8 cellular contexts compared by ENCODE assay signal in the genomic region with DNA sequence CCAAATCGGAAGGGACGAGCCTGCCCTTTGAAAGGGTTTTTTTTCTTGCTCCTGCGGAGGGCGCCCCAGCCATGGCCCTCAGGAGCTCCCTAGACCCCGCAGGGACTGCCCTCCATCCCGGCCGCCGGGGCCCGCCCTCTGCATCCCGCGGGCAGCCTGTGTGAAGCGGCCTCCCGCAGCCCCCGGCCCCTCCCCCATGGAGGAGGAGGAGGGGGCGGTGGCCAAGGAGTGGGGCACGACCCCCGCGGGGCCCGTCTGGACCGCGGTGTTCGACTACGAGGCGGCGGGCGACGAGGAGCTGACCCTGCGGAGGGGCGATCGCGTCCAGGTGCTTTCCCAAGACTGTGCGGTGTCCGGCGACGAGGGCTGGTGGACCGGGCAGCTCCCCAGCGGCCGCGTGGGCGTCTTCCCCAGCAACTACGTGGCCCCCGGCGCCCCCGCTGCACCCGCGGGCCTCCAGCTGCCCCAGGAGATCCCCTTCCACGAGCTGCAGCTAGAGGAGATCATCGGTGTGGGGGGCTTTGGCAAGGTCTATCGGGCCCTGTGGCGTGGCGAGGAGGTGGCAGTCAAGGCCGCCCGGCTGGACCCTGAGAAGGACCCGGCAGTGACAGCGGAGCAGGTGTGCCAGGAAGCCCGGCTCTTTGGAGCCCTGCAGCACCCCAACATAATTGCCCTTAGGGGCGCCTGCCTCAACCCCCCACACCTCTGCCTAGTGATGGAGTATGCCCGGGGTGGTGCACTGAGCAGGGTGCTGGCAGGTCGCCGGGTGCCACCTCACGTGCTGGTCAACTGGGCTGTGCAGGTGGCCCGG. TPM values are rescaled to one million over a fixed set of nuclear protein-coding genes. Genes with fewer than 3 reads are reported as not detected.
A peak's percentile ranks its signal among the peaks of the same experiment; 100 is the strongest.
DNase-seq lines count a peak whose midpoint lies in the region; ATAC-seq, FAIRE-seq and TF ChIP-seq lines count a peak whose summit lies in the region.

No MANE protein-coding gene starts in this region.

- TF ChIP-seq POLR2A in stomach (IDR thresholded peaks at IDR 0.05): no peak

- H3K36me3 ChIP-seq in bronchial epithelial cell (ENCODE audit: control insufficient read depth, insufficient read depth, low read length): no peaks in the 10 kb centered on the region
- H3K36me3 ChIP-seq in left lung: no peaks in the 10 kb centered on the region
- H3K36me3 ChIP-seq in stomach: no peaks in the 10 kb centered on the region

- ATAC-seq in HG02588 (IDR thresholded peaks at IDR 0.05; ENCODE audit: unreplicated experiment) (peak; percentile 11), left lung (peak; percentile 17), GM21528 (IDR thresholded peaks at IDR 0.05; ENCODE audit: low FRiP score, unreplicated experiment) (no peak)

- TF ChIP-seq EP300 in stomach (IDR thresholded peaks at IDR 0.05): no peak

- intact Hi-C loops in left lung (cut with DNase I): no loop called here
- intact Hi-C loops in stomach (cut with DNase I; ENCODE audit: low total_unique reads): no loop called here

- no peak for FAIRE-seq in bronchial epithelial cell (lab: Jason Lieb, UNC)

- no peaks in the 10 kb centered on the region for H3K27me3 ChIP-seq in bronchial epithelial cell (ENCODE audit: control insufficient read depth, insufficient read depth, low read length)
- H3K27me3 ChIP-seq in left lung: peaks cover 0 to 6% of the 10 kb centered on the region in 2 donors
- no peaks in the 10 kb centered on the region for H3K27me3 ChIP-seq in stomach

- TF ChIP-seq CTCF in bronchial epithelial cell (IDR thresholded peaks at IDR 0.05; ENCODE audit: insufficient read depth, low read length, severe bottlenecking) (no peak), left lung (IDR thresholded peaks at IDR 0.05) (no peak), stomach (IDR thresholded peaks at IDR 0.05) (no peak)

- H3K9me3 ChIP-seq in left lung (no peaks in the 10 kb centered on the region), stomach (no peaks in the 10 kb centered on the region)

- peak; percentile 74 for DNase-seq in NCI-H748 (lab: John Stamatoyannopoulos, UW; ENCODE audit: unreplicated experiment)
- no peak for DNase-seq in NCI-H748 treated with DMSO at 0.1 percent for 48 hours (lab: John Stamatoyannopoulos, UW)
- DNase-seq in RKO (ENCODE audit: low spot score): peak; percentile 52
- DNase-seq in bronchial epithelial cell (ENCODE audit: low read depth): no peak
- peak in 1 of 2 donors; percentile 85 for DNase-seq in left lung
- DNase-seq in stomach: no peak

- WGBS in stomach, 5 donors: 15 to 79% (median 22%) methylated on average over 6 to 62 of the region's 62 CpGs

- peak overlapping the region; percentile 97 for H3K4me3 ChIP-seq in bronchial epithelial cell (ENCODE audit: low read depth, low read length)
- peak overlapping the region; percentile 66 to 92 for H3K4me3 ChIP-seq in left lung
- H3K4me3 ChIP-seq in stomach: peak overlapping the region; percentile 81 to 99 (median 95)

- H3K4me1 ChIP-seq in left lung (peaks cover 16 to 19% of the 10 kb centered on the region in 2 donors), stomach (peaks cover 14 to 40% (median 23%) of the 10 kb centered on the region in 4 donors)

- no peak overlapping the region for H3K27ac ChIP-seq in left lung
- H3K27ac ChIP-seq in stomach: peak overlapping the region in 4 of 5 donors; percentile 53 to 98 (median 97)

RNA-seq across cellular contexts. Expression of a gene that starts 0.8 kb away (rescaled TPM):
- 5.0 and 7.9 TPM in 2 replicates for total RNA-seq in bronchial epithelial cell
- 10 to 100 TPM; 14.5 to 16.3 TPM for total RNA-seq in left lung
- 10 to 100 TPM in 4 of 5 donors, 1 to 10 TPM in 1; 8.8 to 34.5 (median 15.2) TPM for total RNA-seq in stomach
- polyA plus RNA-seq in stomach: 10 to 100 TPM in 1 of 3 donors, 1 to 10 TPM in 2; 5.2 to 18.3 (median 6.1) TPM

RNA-seq across cellular contexts. Expression of a gene that starts 26.1 kb away (rescaled TPM):
- total RNA-seq in bronchial epithelial cell: not detected in 2 replicates
- total RNA-seq in left lung: not detected
- total RNA-seq in stomach: under 1 TPM in 1 of 5 donors, not detected in 4; 0.37 TPM
- polyA plus RNA-seq in stomach: under 1 TPM in 1 of 3 donors, not detected in 2; 0.35 TPM

RNA-seq across cellular contexts. Expression of a gene that starts 34.4 kb away (rescaled TPM):
- total RNA-seq in bronchial epithelial cell (not detected in 2 replicates), left lung (under 1 TPM in 1 of 2 donors, not detected in 1; 0.15 TPM), stomach (not detected)
- polyA plus RNA-seq in stomach: under 1 TPM in 2 of 3 donors, not detected in 1; 0.19 to 0.48 TPM

Comparison
In these comparisons a context has a peak if more than half of its experiments do, and no peak if none do; other contexts are left out.
1. DNase-seq: peak in NCI-H748 (single experiment) and RKO (single experiment); none in NCI-H748 treated with DMSO at 0.1 percent for 48 hours (single experiment), bronchial epithelial cell (single experiment) and stomach (single experiment).
2. H3K27ac ChIP-seq: peak in stomach (4 of 5); none in left lung (0 of 2).
3. Peak in every context shown above with its lines, with median percentiles within 50 percentile points of each other: H3K4me3 ChIP-seq.